Comparison of ENCODE assay signal across 1 cellular context in genomic region chr11:61369372-61370348, GRCh38.
TF ChIP-seq lines count a peak whose summit lies in the region.

No MANE protein-coding gene starts in this region.

TF ChIP-seq in GM12878, 131 proteins besides CTCF, POLR2A, EP300 and RAD21 (continues in another document):
- no peak for TF ChIP-seq RFX5 (IDR thresholded peaks at IDR 0.05; ENCODE audit: low read depth, low read length)
- no peak for TF ChIP-seq MAX (IDR thresholded peaks at IDR 0.05; ENCODE audit: low read depth, low read length)
- TF ChIP-seq PKNOX1 (IDR thresholded peaks at IDR 0.05): peak; percentile 84
- TF ChIP-seq BACH1 (IDR thresholded peaks at IDR 0.05; ENCODE audit: borderline replicate concordance): peak; percentile 27; the same call in 1 of the 2 replicates
- TF ChIP-seq, protein P1, sequence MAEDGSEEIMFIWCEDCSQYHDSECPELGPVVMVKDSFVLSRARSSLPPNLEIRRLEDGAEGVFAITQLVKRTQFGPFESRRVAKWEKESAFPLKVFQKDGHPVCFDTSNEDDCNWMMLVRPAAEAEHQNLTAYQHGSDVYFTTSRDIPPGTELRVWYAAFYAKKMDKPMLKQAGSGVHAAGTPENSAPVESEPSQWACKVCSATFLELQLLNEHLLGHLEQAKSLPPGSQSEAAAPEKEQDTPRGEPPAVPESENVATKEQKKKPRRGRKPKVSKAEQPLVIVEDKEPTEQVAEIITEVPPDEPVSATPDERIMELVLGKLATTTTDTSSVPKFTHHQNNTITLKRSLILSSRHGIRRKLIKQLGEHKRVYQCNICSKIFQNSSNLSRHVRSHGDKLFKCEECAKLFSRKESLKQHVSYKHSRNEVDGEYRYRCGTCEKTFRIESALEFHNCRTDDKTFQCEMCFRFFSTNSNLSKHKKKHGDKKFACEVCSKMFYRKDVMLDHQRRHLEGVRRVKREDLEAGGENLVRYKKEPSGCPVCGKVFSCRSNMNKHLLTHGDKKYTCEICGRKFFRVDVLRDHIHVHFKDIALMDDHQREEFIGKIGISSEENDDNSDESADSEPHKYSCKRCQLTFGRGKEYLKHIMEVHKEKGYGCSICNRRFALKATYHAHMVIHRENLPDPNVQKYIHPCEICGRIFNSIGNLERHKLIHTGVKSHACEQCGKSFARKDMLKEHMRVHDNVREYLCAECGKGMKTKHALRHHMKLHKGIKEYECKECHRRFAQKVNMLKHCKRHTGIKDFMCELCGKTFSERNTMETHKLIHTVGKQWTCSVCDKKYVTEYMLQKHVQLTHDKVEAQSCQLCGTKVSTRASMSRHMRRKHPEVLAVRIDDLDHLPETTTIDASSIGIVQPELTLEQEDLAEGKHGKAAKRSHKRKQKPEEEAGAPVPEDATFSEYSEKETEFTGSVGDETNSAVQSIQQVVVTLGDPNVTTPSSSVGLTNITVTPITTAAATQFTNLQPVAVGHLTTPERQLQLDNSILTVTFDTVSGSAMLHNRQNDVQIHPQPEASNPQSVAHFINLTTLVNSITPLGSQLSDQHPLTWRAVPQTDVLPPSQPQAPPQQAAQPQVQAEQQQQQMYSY (CRISPR knock-in tag; IDR thresholded peaks at IDR 0.05): 0 out of 2 replicates have a peak, but pooled peaks have one; percentile 6
- peak; percentile 63 for TF ChIP-seq EED (IDR thresholded peaks at IDR 0.05; ENCODE audit: low read depth)
- no peak for TF ChIP-seq SMAD1 (IDR thresholded peaks at IDR 0.05; ENCODE audit: low read depth, partially characterized antibody)
- TF ChIP-seq MTA2 (IDR thresholded peaks at IDR 0.05; ENCODE audit: low read depth): peak; percentile 90
- TF ChIP-seq ESRRA (IDR thresholded peaks at IDR 0.05; ENCODE audit: low read length): no peak
- TF ChIP-seq RCOR1 (conservative IDR thresholded peaks at IDR 0.05; ENCODE audit: low read depth, low read length): no peak
- TF ChIP-seq TARDBP (IDR thresholded peaks at IDR 0.05; ENCODE audit: borderline replicate concordance): no peak
- no peak for TF ChIP-seq ZNF217 (IDR thresholded peaks at IDR 0.05)
- no peak for TF ChIP-seq TBL1XR1 (IDR thresholded peaks at IDR 0.05; ENCODE audit: low read depth, low read length)
- TF ChIP-seq STAT3 (IDR thresholded peaks at IDR 0.05; ENCODE audit: low read depth, low read length): no peak
- no peak for TF ChIP-seq BRCA1 (IDR thresholded peaks at IDR 0.05; ENCODE audit: low read depth, low read length)
- TF ChIP-seq CUX1 (IDR thresholded peaks at IDR 0.05; ENCODE audit: insufficient replicate concordance, low read depth, low read length): no peak
- TF ChIP-seq BCL3 (IDR thresholded peaks at IDR 0.05; ENCODE audit: borderline replicate concordance, insufficient read depth, low read depth, low read length, poor library complexity, severe bottlenecking): peak; percentile 70
- TF ChIP-seq SKIL (IDR thresholded peaks at IDR 0.05; ENCODE audit: low read depth, poor library complexity, severe bottlenecking): peak; percentile 97
- TF ChIP-seq RELA (IDR thresholded peaks at IDR 0.05; ENCODE audit: borderline replicate concordance, partially characterized antibody): no peak
- TF ChIP-seq USF1 (IDR thresholded peaks at IDR 0.05; ENCODE audit: borderline replicate concordance, extremely low read length, insufficient read depth, low read depth, low read length): no peak
- TF ChIP-seq, protein P2, sequence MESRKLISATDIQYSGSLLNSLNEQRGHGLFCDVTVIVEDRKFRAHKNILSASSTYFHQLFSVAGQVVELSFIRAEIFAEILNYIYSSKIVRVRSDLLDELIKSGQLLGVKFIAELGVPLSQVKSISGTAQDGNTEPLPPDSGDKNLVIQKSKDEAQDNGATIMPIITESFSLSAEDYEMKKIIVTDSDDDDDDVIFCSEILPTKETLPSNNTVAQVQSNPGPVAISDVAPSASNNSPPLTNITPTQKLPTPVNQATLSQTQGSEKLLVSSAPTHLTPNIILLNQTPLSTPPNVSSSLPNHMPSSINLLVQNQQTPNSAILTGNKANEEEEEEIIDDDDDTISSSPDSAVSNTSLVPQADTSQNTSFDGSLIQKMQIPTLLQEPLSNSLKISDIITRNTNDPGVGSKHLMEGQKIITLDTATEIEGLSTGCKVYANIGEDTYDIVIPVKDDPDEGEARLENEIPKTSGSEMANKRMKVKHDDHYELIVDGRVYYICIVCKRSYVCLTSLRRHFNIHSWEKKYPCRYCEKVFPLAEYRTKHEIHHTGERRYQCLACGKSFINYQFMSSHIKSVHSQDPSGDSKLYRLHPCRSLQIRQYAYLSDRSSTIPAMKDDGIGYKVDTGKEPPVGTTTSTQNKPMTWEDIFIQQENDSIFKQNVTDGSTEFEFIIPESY (IDR thresholded peaks at IDR 0.05): no peak
- TF ChIP-seq FOXK2 (IDR thresholded peaks at IDR 0.05): peak; percentile 34; the same call in 1 of the 2 replicates
- no peak for TF ChIP-seq ZNF207 (IDR thresholded peaks at IDR 0.05; ENCODE audit: borderline replicate concordance)
- TF ChIP-seq KLF5 (IDR thresholded peaks at IDR 0.05; ENCODE audit: partially characterized antibody): no peak
- no peak for TF ChIP-seq PML (IDR thresholded peaks at IDR 0.05; ENCODE audit: low read length)
- TF ChIP-seq CHD1 (IDR thresholded peaks at IDR 0.05; ENCODE audit: low read depth, low read length): peak; percentile 82; the same call in 1 of the 2 replicates
- peak; percentile 52 for TF ChIP-seq MEF2B (IDR thresholded peaks at IDR 0.05; ENCODE audit: partially characterized antibody, poor library complexity, severe bottlenecking)
- TF ChIP-seq EGR1 (IDR thresholded peaks at IDR 0.05; ENCODE audit: borderline replicate concordance in 1 of 2, low read depth in 2 of 2, low read length in 2 of 2): peak in 1 of 2 experiments; percentile 46; a peak in 1 of 3 replicates
- no peak for TF ChIP-seq ZNF24 (IDR thresholded peaks at IDR 0.05)
- TF ChIP-seq MYB (IDR thresholded peaks at IDR 0.05; ENCODE audit: borderline replicate concordance, low read depth, low read length): 0 out of 2 replicates have a peak, but pooled peaks have one; percentile 85
- peak; percentile 95 for TF ChIP-seq RUNX3 (IDR thresholded peaks at IDR 0.05; ENCODE audit: low read length)
- no peak for TF ChIP-seq ASH2L (IDR thresholded peaks at IDR 0.05; ENCODE audit: borderline replicate concordance, low read depth)
- TF ChIP-seq KDM1A (IDR thresholded peaks at IDR 0.05; ENCODE audit: borderline replicate concordance): no peak
- peak; percentile 83 for TF ChIP-seq CREM (IDR thresholded peaks at IDR 0.05; ENCODE audit: low read depth)
- TF ChIP-seq HDGF (IDR thresholded peaks at IDR 0.05): no peak
- peak; percentile 22; the same call in 1 of the 2 replicates for TF ChIP-seq ZNF592 (IDR thresholded peaks at IDR 0.05)
- no peak for TF ChIP-seq SUZ12 (IDR thresholded peaks at IDR 0.05; ENCODE audit: unreplicated experiment)
- TF ChIP-seq ZNF622 (IDR thresholded peaks at IDR 0.05): no peak
- TF ChIP-seq IKZF1 (conservative IDR thresholded peaks at IDR 0.05): peak; percentile 98
- peak; percentile 39; the same call in 1 of the 2 replicates for TF ChIP-seq CBFB (IDR thresholded peaks at IDR 0.05; ENCODE audit: low read depth)
